8 cellular contexts compared by ENCODE assay signal in genomic region chr10:11180228-11180627, GRCh38.
A peak's percentile ranks its signal among the peaks of the same experiment; 100 is the strongest.
DNase-seq lines count a peak whose midpoint lies in the region; ATAC-seq lines count a peak whose summit lies in the region.

No MANE protein-coding gene starts in this region.

- no peaks in the 10 kb centered on the region for H3K27me3 Mint-ChIP-seq in activated naive CD8-positive, alpha-beta T cell treated with anti-CD3 and anti-CD28 coated beads, Interleukin-2, amount 10 ng/mL, durations not matched to agents 7 days and 5 days

- H3K9me3 Mint-ChIP-seq in activated naive CD8-positive, alpha-beta T cell treated with anti-CD3 and anti-CD28 coated beads, Interleukin-2, amount 10 ng/mL, durations not matched to agents 7 days and 5 days: peaks cover 5% of the 10 kb centered on the region

- peaks cover 90% of the 10 kb centered on the region for H3K4me1 Mint-ChIP-seq in activated naive CD8-positive, alpha-beta T cell treated with anti-CD3 and anti-CD28 coated beads, Interleukin-2, amount 10 ng/mL, durations not matched to agents 7 days and 5 days

- POLR2A ChIA-PET in activated naive CD8-positive, alpha-beta T cell treated with anti-CD3 and anti-CD28 coated beads, Interleukin-2, amount 10 ng/mL, durations not matched to agents 7 days and 5 days (lab: Charles Lee): interaction anchor here (0.6 to 18.3 kb wide), 11 partner anchors 10 to 158 kb away, joined by 3 to 996 read pairs (median 22); no protein-coding TSS in a partner anchor

- no peak overlapping the region for H3K4me3 Mint-ChIP-seq in activated naive CD8-positive, alpha-beta T cell treated with anti-CD3 and anti-CD28 coated beads, Interleukin-2, amount 10 ng/mL, durations not matched to agents 7 days and 5 days

- peaks cover 82% of the 10 kb centered on the region for H3K36me3 Mint-ChIP-seq in activated naive CD8-positive, alpha-beta T cell treated with anti-CD3 and anti-CD28 coated beads, Interleukin-2, amount 10 ng/mL, durations not matched to agents 7 days and 5 days

- DNase-seq in SKM-1 (lab: John Stamatoyannopoulos, UW; ENCODE audit: unreplicated experiment) (peak; percentile 67), NCI-H1092 (lab: John Stamatoyannopoulos, UW) (no peak), retina (no peak)
- peak; percentile 67 for DNase-seq in activated naive CD8-positive, alpha-beta T cell treated with anti-CD3 and anti-CD28 coated beads, Interleukin-2, amount 10 ng/mL, durations not matched to agents 7 days and 5 days
- DNase-seq in stimulated activated CD4-positive, alpha-beta T cell treated with anti-CD3 and anti-CD28 coated beads, Interleukin-1b, Interleukin-23, amount 100 ng/mL, for 48 hours: peak; percentile 76

- no peak overlapping the region for H3K27ac Mint-ChIP-seq in activated naive CD8-positive, alpha-beta T cell treated with anti-CD3 and anti-CD28 coated beads, Interleukin-2, amount 10 ng/mL, durations not matched to agents 7 days and 5 days

- ATAC-seq in GM19467 (IDR thresholded peaks at IDR 0.05; ENCODE audit: unreplicated experiment) (peak; percentile 20), GM19463 (IDR thresholded peaks at IDR 0.05; ENCODE audit: unreplicated experiment) (no peak), HG03108 (IDR thresholded peaks at IDR 0.05; ENCODE audit: unreplicated experiment) (no peak)
- ATAC-seq in activated naive CD8-positive, alpha-beta T cell treated with anti-CD3 and anti-CD28 coated beads, Interleukin-2, amount 10 ng/mL, durations not matched to agents 7 days and 5 days (ENCODE audit: low read depth): peak; percentile 57

Comparison
In these comparisons a context has a peak if more than half of its experiments do, and no peak if none do; other contexts are left out.
1. ATAC-seq: peak in GM19467 (single experiment) and activated naive CD8-positive, alpha-beta T cell treated with anti-CD3 and anti-CD28 coated beads, Interleukin-2, amount 10 ng/mL, durations not matched to agents 7 days and 5 days (single experiment); none in GM19463 (single experiment) and HG03108 (single experiment).
2. DNase-seq: peak in SKM-1 (single experiment), activated naive CD8-positive, alpha-beta T cell treated with anti-CD3 and anti-CD28 coated beads, Interleukin-2, amount 10 ng/mL, durations not matched to agents 7 days and 5 days (single experiment) and stimulated activated CD4-positive, alpha-beta T cell treated with anti-CD3 and anti-CD28 coated beads, Interleukin-1b, Interleukin-23, amount 100 ng/mL, for 48 hours (single experiment); none in NCI-H1092 (single experiment) and retina (single experiment).